In the genomic region with DNA sequence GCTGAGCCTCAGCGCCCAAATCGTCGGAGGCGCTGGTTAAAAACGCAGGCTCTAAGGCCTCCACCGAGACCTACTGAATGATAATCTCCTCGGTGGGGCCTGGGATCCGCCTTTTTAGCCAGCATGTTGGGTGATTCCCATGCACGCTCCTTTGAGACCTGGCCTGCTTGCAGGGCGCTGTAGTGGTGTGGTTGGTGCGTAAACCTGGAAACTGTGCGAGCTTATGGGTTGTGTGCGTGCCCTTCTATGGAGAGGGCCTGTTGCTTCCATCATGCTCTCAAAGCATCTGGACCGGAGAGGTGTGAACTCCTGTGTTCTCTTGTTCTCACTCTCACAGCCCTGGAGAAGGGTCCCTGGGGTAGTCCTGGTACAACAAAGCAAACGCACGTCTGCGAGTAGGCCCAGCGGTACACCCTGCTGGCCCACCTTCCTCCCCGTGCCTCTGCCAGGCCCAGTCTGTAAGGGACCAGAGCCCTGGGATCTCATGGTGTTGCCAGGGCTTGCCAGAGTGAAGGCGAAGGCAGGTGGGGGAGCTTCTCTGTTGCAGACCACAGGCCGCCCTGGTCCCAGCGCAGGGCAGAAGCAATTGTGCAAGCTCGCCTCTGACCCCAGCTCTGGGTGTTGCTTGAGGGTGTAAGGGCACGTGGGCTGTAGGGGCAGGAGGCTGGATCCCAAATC, we compare ENCODE assay signal across 1 cellular context.
TF ChIP-seq lines count a peak whose summit lies in the region.

No MANE protein-coding gene starts in this region.

TF ChIP-seq in HCT116, 20 proteins besides CTCF, POLR2A, EP300 and RAD21 (continued from another document):
- TF ChIP-seq, protein P1, sequence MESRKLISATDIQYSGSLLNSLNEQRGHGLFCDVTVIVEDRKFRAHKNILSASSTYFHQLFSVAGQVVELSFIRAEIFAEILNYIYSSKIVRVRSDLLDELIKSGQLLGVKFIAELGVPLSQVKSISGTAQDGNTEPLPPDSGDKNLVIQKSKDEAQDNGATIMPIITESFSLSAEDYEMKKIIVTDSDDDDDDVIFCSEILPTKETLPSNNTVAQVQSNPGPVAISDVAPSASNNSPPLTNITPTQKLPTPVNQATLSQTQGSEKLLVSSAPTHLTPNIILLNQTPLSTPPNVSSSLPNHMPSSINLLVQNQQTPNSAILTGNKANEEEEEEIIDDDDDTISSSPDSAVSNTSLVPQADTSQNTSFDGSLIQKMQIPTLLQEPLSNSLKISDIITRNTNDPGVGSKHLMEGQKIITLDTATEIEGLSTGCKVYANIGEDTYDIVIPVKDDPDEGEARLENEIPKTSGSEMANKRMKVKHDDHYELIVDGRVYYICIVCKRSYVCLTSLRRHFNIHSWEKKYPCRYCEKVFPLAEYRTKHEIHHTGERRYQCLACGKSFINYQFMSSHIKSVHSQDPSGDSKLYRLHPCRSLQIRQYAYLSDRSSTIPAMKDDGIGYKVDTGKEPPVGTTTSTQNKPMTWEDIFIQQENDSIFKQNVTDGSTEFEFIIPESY (IDR thresholded peaks at IDR 0.05; ENCODE audit: extremely low read depth, insufficient replicate concordance, low read length), result no peak
- no peak for TF ChIP-seq POLR2AphosphoS5 (IDR thresholded peaks at IDR 0.05; ENCODE audit: low read depth, low read length)
- no peak for TF ChIP-seq SP1 (IDR thresholded peaks at IDR 0.05; ENCODE audit: low read depth)
TF ChIP-seq in HCT116: peak in this region for 0.
